Comparison of ENCODE assay signal across 24 cellular contexts in the genomic region with DNA sequence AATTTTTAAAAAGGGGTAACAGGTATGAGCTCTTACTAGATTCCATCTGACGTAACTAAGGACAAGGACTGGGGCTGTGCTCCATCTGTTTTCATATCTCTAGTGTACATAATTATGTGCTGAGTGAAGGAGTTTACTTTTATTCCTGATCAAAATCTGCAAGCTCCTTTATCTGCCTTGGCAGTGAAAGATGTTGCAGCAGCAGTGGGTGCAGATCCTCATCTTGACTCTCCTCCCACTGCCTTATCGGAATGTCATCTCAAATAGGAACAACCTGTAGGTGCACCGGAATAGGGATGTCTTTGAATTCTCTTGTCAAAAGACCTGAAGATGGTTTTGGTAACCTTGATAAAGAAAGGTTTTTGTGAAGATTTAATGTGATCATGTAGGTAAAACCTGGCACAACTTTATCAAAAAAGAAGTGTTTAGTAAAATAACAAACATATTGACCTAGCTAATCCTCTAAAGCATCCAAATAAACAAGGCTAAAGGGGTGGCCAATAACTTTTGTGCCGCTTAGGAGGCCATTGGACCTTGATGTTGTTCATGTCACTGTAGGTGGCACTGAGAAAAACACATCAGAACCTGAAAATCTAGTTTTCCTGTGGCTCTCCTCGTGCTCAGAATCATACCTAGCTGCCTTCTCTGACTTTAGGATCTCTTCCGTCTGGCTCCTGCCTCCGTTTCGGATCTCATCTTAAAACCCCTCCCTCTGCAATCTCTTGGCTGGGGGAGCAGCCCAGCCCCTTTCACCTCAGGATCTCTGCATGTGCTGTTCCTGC.
"Had no signal": no experiment of that assay in that cellular context is flagged by ENCODE, and none has a peak within 500 bp of the region (broad histone marks: within the 10 kb centered on the region; RNA-seq: fewer than 3 reads in every experiment).

No MANE protein-coding gene starts in this region.

- H3K4me2 ChIP-seq: KMS-11 had no signal

- H3K36me3 Mint-ChIP-seq: activated CD8-positive, alpha-beta memory T cell treated with anti-CD3 and anti-CD28 coated beads, Interleukin-2, amount 10 ng/mL, durations not matched to agents 7 days and 5 days; activated naive CD8-positive, alpha-beta T cell had no signal

- H3K4me1 Mint-ChIP-seq: activated B cell treated with CpG ODN at 0.5 μM for 24 hours; activated CD4-positive, alpha-beta T cell treated with anti-CD3 and anti-CD28 coated beads, Interleukin-2, amount 10 ng/mL, durations not matched to agents 24 days and 14 days; activated CD8-positive, alpha-beta memory T cell treated with anti-CD3 and anti-CD28 coated beads, Interleukin-2, amount 10 ng/mL, durations not matched to agents 7 days and 5 days had no signal

- ATAC-seq: activated CD8-positive, alpha-beta memory T cell treated with anti-CD3 and anti-CD28 coated beads, Interleukin-2, amount 10 ng/mL, durations not matched to agents 7 days and 5 days; T-helper 17 cell had no signal

- H3K9me3 Mint-ChIP-seq: activated T-cell treated with anti-CD3 and anti-CD28 coated beads, Interleukin-2, amount 50 U/mL, for 24 hours had no signal

- H3K9me3 ChIP-seq: MG63 had no signal

- H3K4me3 Mint-ChIP-seq: activated B cell treated with CpG ODN at 0.5 μM for 24 hours; activated CD4-positive, alpha-beta T cell treated with anti-CD3 and anti-CD28 coated beads, Interleukin-2, amount 10 ng/mL, durations not matched to agents 24 days and 14 days; activated CD8-positive, alpha-beta memory T cell treated with anti-CD3 and anti-CD28 coated beads, Interleukin-2, amount 10 ng/mL, durations not matched to agents 7 days and 5 days; activated naive CD8-positive, alpha-beta T cell; activated T-cell treated with anti-CD3 and anti-CD28 coated beads, Interleukin-2, amount 50 U/mL, for 24 hours; activated T-helper 1 cell treated with anti-CD3 and anti-CD28 coated beads, Interleukin-12 subunit alpha, Interleukin-12 subunit beta, Interleukin-2, Interleukin-4 antibody, amounts not matched to agents 30 ng/mL and 10 ng/mL and 1 ng/mL, durations not matched to agents 14 hours and 24 hours and 36 hours; T-helper 17 cell had no signal

- H3K27ac ChIP-seq: brain microvascular endothelial cell, cardiac muscle cell, KMS-11 had no signal

- DNase-seq: activated B cell treated with CpG ODN at 0.5 μM for 24 hours; activated CD4-positive, alpha-beta T cell treated with anti-CD3 and anti-CD28 coated beads for 1 hour; activated CD4-positive, alpha-beta T cell treated with anti-CD3 and anti-CD28 coated beads, Interleukin-2, amount 10 ng/mL, durations not matched to agents 24 days and 14 days; activated CD4-positive, alpha-beta T cell treated with anti-CD3 and anti-CD28 coated beads, Interleukin-2, amount 50 U/mL, for 48 hours; activated CD8-positive, alpha-beta memory T cell treated with anti-CD3 and anti-CD28 coated beads, Interleukin-2, amount 10 ng/mL, durations not matched to agents 7 days and 5 days; activated effector memory CD4-positive, alpha-beta T cell treated with anti-CD3 and anti-CD28 coated beads, Interleukin-2, amount 50 U/mL, for 16 hours; activated naive CD4-positive, alpha-beta T cell treated with Interleukin-2 at 50 U/mL for 16 hours; activated T-cell treated with anti-CD3 and anti-CD28 coated beads, Interleukin-2, amount 50 U/mL, for 24 hours; brain microvascular endothelial cell; cerebellar nuclear complex; MG63; MV-4-11; NCI-H1092 treated with DMSO at 0.1 percent for 48 hours; NCI-H1436; NCI-H1694 treated with DMSO at 0.1 percent for 48 hours; NCI-H510A treated with DMSO at 0.1 percent for 48 hours; NCI-H69; SHP77 treated with DMSO at 0.1 percent for 48 hours; T-helper 17 cell; T-helper 9 cell had no signal

- H3K4me3 ChIP-seq: cardiac muscle cell, MG63 had no signal

- H3K36me3 ChIP-seq: brain microvascular endothelial cell, cardiac muscle cell, MG63 had no signal

- H3K27ac Mint-ChIP-seq: activated B cell treated with CpG ODN at 0.5 μM for 24 hours; activated CD4-positive, alpha-beta T cell treated with anti-CD3 and anti-CD28 coated beads, Interleukin-2, amount 10 ng/mL, durations not matched to agents 24 days and 14 days; activated CD8-positive, alpha-beta memory T cell treated with anti-CD3 and anti-CD28 coated beads, Interleukin-2, amount 10 ng/mL, durations not matched to agents 7 days and 5 days; activated naive CD8-positive, alpha-beta T cell; activated T-cell treated with anti-CD3 and anti-CD28 coated beads, Interleukin-2, amount 50 U/mL, for 24 hours; activated T-helper 1 cell treated with anti-CD3 and anti-CD28 coated beads, Interleukin-12 subunit alpha, Interleukin-12 subunit beta, Interleukin-2, Interleukin-4 antibody, amounts not matched to agents 30 ng/mL and 10 ng/mL and 1 ng/mL, durations not matched to agents 14 hours and 24 hours and 36 hours; T-helper 17 cell had no signal

- H3K27me3 ChIP-seq: cardiac muscle cell, MG63 had no signal
